8 cellular contexts compared by ENCODE assay signal in the genomic region with DNA sequence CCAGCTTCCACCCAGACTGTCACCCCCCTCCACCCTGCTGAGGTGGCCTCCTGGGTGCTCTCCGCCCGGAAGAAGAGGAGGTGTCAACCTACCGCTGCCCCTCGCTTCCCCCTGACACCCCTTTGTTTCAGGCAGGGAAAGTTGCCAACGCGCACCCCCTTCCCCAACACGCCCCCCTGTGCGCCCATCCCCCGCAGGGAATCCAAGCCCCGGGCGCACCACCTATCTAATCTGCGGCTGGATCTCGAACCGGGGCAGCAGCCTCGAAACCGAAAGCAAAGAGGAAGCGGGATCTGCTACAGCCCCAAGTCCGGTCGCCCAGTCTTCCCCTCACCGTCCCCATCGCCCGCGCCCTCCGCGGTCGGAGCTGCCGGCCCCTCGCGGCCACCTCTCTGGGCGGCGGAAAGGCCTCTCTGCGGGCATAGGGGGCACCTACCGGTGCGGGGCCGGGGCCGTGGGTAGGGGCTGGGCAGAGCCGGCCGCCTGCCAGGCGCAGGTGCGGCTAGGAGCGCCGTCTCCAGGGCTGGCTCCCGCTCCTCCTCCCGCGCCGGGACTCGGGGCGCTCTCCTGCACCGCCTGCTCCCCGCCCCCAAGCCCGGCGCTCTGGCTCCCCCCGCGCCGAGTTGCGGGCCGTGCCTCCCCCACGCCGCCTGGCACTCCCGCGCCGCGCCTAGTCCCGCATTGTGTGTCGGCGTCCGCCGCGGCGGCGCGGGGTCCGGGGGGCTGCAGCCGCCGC. TPM values are rescaled to one million over a fixed set of nuclear protein-coding genes. Genes with fewer than 3 reads are reported as not detected.
DNase-seq lines count a peak whose midpoint lies in the region; ATAC-seq and TF ChIP-seq lines count a peak whose summit lies in the region.

No MANE protein-coding gene starts in this region.

- no peaks in the 10 kb centered on the region for H3K9me3 ChIP-seq in AG04450 (ENCODE audit: control insufficient read depth, insufficient read depth, low read length)

- DNase-seq in AG04450 (ENCODE audit: low read depth, low spot score), result no peak
- DNase-seq in activated CD4-positive, alpha-beta T cell treated with anti-CD3 and anti-CD28 coated beads for 4 hours, result peak; percentile 23 to 37
- DNase-seq in dermis microvascular lymphatic vessel endothelial cell (ENCODE audit: low read depth in 2 of 2), result peak; percentile 15 to 26
- peak in 1 of 2 donors; percentile 87 for DNase-seq in lower leg skin (ENCODE audit: low spot score in 2 of 2)
- DNase-seq in stimulated activated effector memory CD8-positive, alpha-beta T cell treated with anti-CD3 and anti-CD28 coated beads, Interleukin-12 subunit alpha, Interleukin-12 subunit beta, amount 100 ng/mL, for 72 hours (ENCODE audit: low spot score in 2 of 2), result peak; percentile 16 to 67
- no peak for DNase-seq in middle frontal gyrus (ENCODE audit: extremely low spot score, low spot score)

- no peak for TF ChIP-seq CTCF in AG04450 (IDR thresholded peaks at IDR 0.05; ENCODE audit: low read depth, low read length)
- no peak for TF ChIP-seq CTCF in KMS-11 (conservative IDR thresholded peaks at IDR 0.05; ENCODE audit: low read depth, low read length)
- no peak for TF ChIP-seq CTCF in lower leg skin (IDR thresholded peaks at IDR 0.05)

- POLR2A ChIA-PET in AG04450 (lab: Yijun Ruan, JAX), result no interaction called here

- H3K27ac ChIP-seq in AG04450 (ENCODE audit: low read depth, low read length) (no peak overlapping the region), KMS-11 (no peak overlapping the region)

- no peaks in the 10 kb centered on the region for H3K79me2 ChIP-seq in KMS-11 (ENCODE audit: insufficient read depth, low read depth)

- H3K4me3 ChIP-seq in AG04450 (ENCODE audit: low read depth, low read length) (peak overlapping the region; percentile 65), KMS-11 (IDR thresholded peaks at IDR 0.05; ENCODE audit: insufficient read depth, low read depth, low read length) (no peak overlapping the region), lower leg skin (ENCODE audit: low read depth, poor library complexity, severe bottlenecking) (peak overlapping the region; percentile 86)

- intact Hi-C loops in lower leg skin (cut with DNase I; ENCODE audit: low total_unique reads), result no loop called here

- peak overlapping the region; percentile 61 for H2AFZ ChIP-seq in KMS-11 (ENCODE audit: low read depth)

- H3K9me3 Mint-ChIP-seq in stimulated activated effector memory CD8-positive, alpha-beta T cell treated with anti-CD3 and anti-CD28 coated beads, Interleukin-12 subunit alpha, Interleukin-12 subunit beta, amount 100 ng/mL, for 72 hours, result no peaks in the 10 kb centered on the region

- 0 to 2% methylated on average over 17 to 30 of the region's 75 CpGs for WGBS in lower leg skin, 2 donors

- peak overlapping the region; percentile 27; the same call in 1 of the 2 replicates for H3K9ac ChIP-seq in KMS-11

- CTCF ChIA-PET in AG04450 (lab: Charles Lee), result no interaction called here

- peaks cover 61% of the 10 kb centered on the region for H3K27me3 ChIP-seq in AG04450 (ENCODE audit: control insufficient read depth, insufficient read depth, low read length)
- no peaks in the 10 kb centered on the region for H3K27me3 ChIP-seq in KMS-11 (ENCODE audit: insufficient read depth, low read depth)

- peak overlapping the region; percentile 81 for H3K4me3 Mint-ChIP-seq in stimulated activated effector memory CD8-positive, alpha-beta T cell treated with anti-CD3 and anti-CD28 coated beads, Interleukin-12 subunit alpha, Interleukin-12 subunit beta, amount 100 ng/mL, for 72 hours

- H3K4me1 ChIP-seq in KMS-11 (ENCODE audit: low read depth, poor library complexity, severe bottlenecking), result peaks cover 4% of the 10 kb centered on the region

- H4K20me1 ChIP-seq in KMS-11 (ENCODE audit: insufficient read depth), result no peaks in the 10 kb centered on the region

- no peak for TF ChIP-seq POLR2A in lower leg skin (IDR thresholded peaks at IDR 0.05)

- no peaks in the 10 kb centered on the region for H3K36me3 Mint-ChIP-seq in stimulated activated effector memory CD8-positive, alpha-beta T cell treated with anti-CD3 and anti-CD28 coated beads, Interleukin-12 subunit alpha, Interleukin-12 subunit beta, amount 100 ng/mL, for 72 hours

- peak; percentile 53 for ATAC-seq in GM19023 (IDR thresholded peaks at IDR 0.05; ENCODE audit: unreplicated experiment)
- peak; percentile 74 for ATAC-seq in stimulated activated effector memory CD8-positive, alpha-beta T cell treated with anti-CD3 and anti-CD28 coated beads, Interleukin-12 subunit alpha, Interleukin-12 subunit beta, amount 100 ng/mL, for 72 hours

- no peaks in the 10 kb centered on the region for H3K36me3 ChIP-seq in KMS-11 (ENCODE audit: insufficient read depth)

- peaks cover 21% of the 10 kb centered on the region for H3K4me1 Mint-ChIP-seq in stimulated activated effector memory CD8-positive, alpha-beta T cell treated with anti-CD3 and anti-CD28 coated beads, Interleukin-12 subunit alpha, Interleukin-12 subunit beta, amount 100 ng/mL, for 72 hours

- H3K4me2 ChIP-seq in KMS-11, result peak overlapping the region; percentile 51

- H3K27ac Mint-ChIP-seq in stimulated activated effector memory CD8-positive, alpha-beta T cell treated with anti-CD3 and anti-CD28 coated beads, Interleukin-12 subunit alpha, Interleukin-12 subunit beta, amount 100 ng/mL, for 72 hours, result peak overlapping the region; percentile 73

RNA-seq across cellular contexts. Expression of a gene that starts 18.3 kb away (rescaled TPM):
- 0.15 and 0.19 TPM in 2 replicates for polyA plus RNA-seq in AG04450 (2011; rRNA removed)
- polyA minus RNA-seq in AG04450 (2011; rRNA and poly(A)+ RNA removed), result 0.30 and 0.41 TPM in 2 replicates
- 0.13 TPM in 2 replicates for total RNA-seq in dermis microvascular lymphatic vessel endothelial cell
- total RNA-seq in lower leg skin, result 10 to 100 TPM; 10.5 to 23.1 (median 17.2) TPM

RNA-seq across cellular contexts. Expression of a gene that starts 26.3 kb away (rescaled TPM):
- polyA plus RNA-seq in AG04450 (2011; rRNA removed), result 0.05 and 0.07 TPM in 2 replicates
- not detected in 2 replicates for polyA minus RNA-seq in AG04450 (2011; rRNA and poly(A)+ RNA removed)
- total RNA-seq in dermis microvascular lymphatic vessel endothelial cell, result 0.64 and 1.1 TPM in 2 replicates
- total RNA-seq in lower leg skin, result 1 to 10 TPM in 3 of 4 donors, under 1 TPM in 1; 0.49 to 3.8 (median 2.5) TPM

Comparison
In these comparisons a context has a peak if more than half of its experiments do, and no peak if none do; other contexts are left out.
1. DNase-seq: peak in activated CD4-positive, alpha-beta T cell treated with anti-CD3 and anti-CD28 coated beads for 4 hours (2 of 2), dermis microvascular lymphatic vessel endothelial cell (2 of 2) and stimulated activated effector memory CD8-positive, alpha-beta T cell treated with anti-CD3 and anti-CD28 coated beads, Interleukin-12 subunit alpha, Interleukin-12 subunit beta, amount 100 ng/mL, for 72 hours (2 of 2); none in AG04450 (single experiment) and middle frontal gyrus (single experiment).
2. RNA of a gene that starts 18.3 kb away (total RNA-seq): 10.5 to 23.1 TPM in lower leg skin; 0.13 TPM in dermis microvascular lymphatic vessel endothelial cell; every median in the first group is over 10 times any median in the second.